Comparison of ENCODE assay signal across 26 cellular contexts in genomic region chr2:198252472-198252871, GRCh38.
"Had no signal": no experiment of that assay in that cellular context is flagged by ENCODE, and none has a peak within 500 bp of the region (broad histone marks: within the 10 kb centered on the region; RNA-seq: fewer than 3 reads in every experiment).

No MANE protein-coding gene starts in this region.

- H3K36me3 ChIP-seq: stomach, suprapubic skin, thoracic aorta, thyroid gland, tibial artery, tibial nerve, transverse colon, upper lobe of left lung, upper lobe of right lung, uterus, vagina had no signal

- H3K9me3 ChIP-seq: stomach, suprapubic skin, testis, thoracic aorta, thyroid gland, tibial artery, tibial nerve, transverse colon, upper lobe of left lung, upper lobe of right lung, uterus, vagina had no signal

- H3K4me1 ChIP-seq: suprapubic skin, thyroid gland, tibial artery, tibial nerve, upper lobe of left lung, upper lobe of right lung, uterus, vagina had no signal

- ATAC-seq: stimulated activated effector memory CD8-positive, alpha-beta T cell treated with anti-CD3 and anti-CD28 coated beads, Interleukin-12 subunit alpha, Interleukin-12 subunit beta, amount 100 ng/mL, for 72 hours; stimulated activated memory B cell treated with anti-CD40 and anti-IgM and Interleukin-4, amounts not matched to agents 10 μg/mL and 1 μg/mL and 100 μg/mL, for 72 hours; stimulated activated naive B cell treated with anti-CD40 and anti-IgM and Interleukin-4, amounts not matched to agents 10 μg/mL and 1 μg/mL and 100 μg/mL, for 72 hours; stimulated activated naive CD8-positive, alpha-beta T cell treated with anti-CD3 and anti-CD28 coated beads, Interleukin-15, amount 100 ng/mL, for 72 hours; stimulated activated naive CD8-positive, alpha-beta T cell treated with anti-CD3 and anti-CD28 coated beads, Interleukin-15, Interleukin-2, amounts not matched to agents 100 U/mL and 50 U/mL, for 24 hours; upper lobe of right lung had no signal

- DNase-seq: stimulated activated CD4-positive, alpha-beta T cell treated with anti-CD3 and anti-CD28 coated beads, Interleukin-2, amount 100 ng/mL, for 48 hours; stimulated activated CD4-positive, alpha-beta T cell treated with anti-CD3 and anti-CD28 coated beads, Interleukin-4, amount 100 ng/mL, for 1 hour; stimulated activated CD4-positive, alpha-beta T cell treated with anti-CD3 and anti-CD28 coated beads, Interleukin-4, amount 100 ng/mL, for 24 hours; stimulated activated CD4-positive, alpha-beta T cell treated with anti-CD3 and anti-CD28 coated beads, Interleukin-4, amount 100 ng/mL, for 4 hours; stimulated activated CD8-positive, alpha-beta memory T cell treated with anti-CD3 and anti-CD28 coated beads, Interleukin-4, amount 100 ng/mL, for 48 hours; stimulated activated naive B cell treated with anti-CD40 and anti-IgM and Interleukin-4, amounts not matched to agents 10 μg/mL and 1 μg/mL and 100 μg/mL, for 72 hours; stimulated activated naive CD4-positive, alpha-beta T cell; stimulated activated naive CD4-positive, alpha-beta T cell treated with Interleukin-2 at 50 U/mL for 16 hours; stimulated activated naive CD8-positive, alpha-beta T cell treated with anti-CD3 and anti-CD28 coated beads, Interleukin-15, amount 100 ng/mL, for 72 hours; stimulated activated naive CD8-positive, alpha-beta T cell treated with anti-CD3 and anti-CD28 coated beads, Interleukin-15, Interleukin-2, amounts not matched to agents 100 U/mL and 50 U/mL, for 24 hours; stomach; substantia nigra; testis; thyroid gland; tibial artery; transverse colon; trophoblast cell; upper lobe of left lung; upper lobe of right lung; uterus had no signal

- H3K27me3 ChIP-seq: stomach, suprapubic skin, testis, thyroid gland, tibial artery, tibial nerve, transverse colon, upper lobe of left lung, upper lobe of right lung, uterus, vagina had no signal

- H3K4me3 ChIP-seq: stomach, suprapubic skin, testis, thoracic aorta, thyroid gland, tibial artery, tibial nerve, transverse colon, upper lobe of left lung, upper lobe of right lung, uterus, vagina had no signal

- H3K27ac ChIP-seq: stomach, suprapubic skin, thoracic aorta, thyroid gland, tibial artery, tibial nerve, transverse colon, upper lobe of left lung, upper lobe of right lung, uterus, vagina had no signal
